Comparison of ENCODE assay signal across 1 cellular context in the genomic region with DNA sequence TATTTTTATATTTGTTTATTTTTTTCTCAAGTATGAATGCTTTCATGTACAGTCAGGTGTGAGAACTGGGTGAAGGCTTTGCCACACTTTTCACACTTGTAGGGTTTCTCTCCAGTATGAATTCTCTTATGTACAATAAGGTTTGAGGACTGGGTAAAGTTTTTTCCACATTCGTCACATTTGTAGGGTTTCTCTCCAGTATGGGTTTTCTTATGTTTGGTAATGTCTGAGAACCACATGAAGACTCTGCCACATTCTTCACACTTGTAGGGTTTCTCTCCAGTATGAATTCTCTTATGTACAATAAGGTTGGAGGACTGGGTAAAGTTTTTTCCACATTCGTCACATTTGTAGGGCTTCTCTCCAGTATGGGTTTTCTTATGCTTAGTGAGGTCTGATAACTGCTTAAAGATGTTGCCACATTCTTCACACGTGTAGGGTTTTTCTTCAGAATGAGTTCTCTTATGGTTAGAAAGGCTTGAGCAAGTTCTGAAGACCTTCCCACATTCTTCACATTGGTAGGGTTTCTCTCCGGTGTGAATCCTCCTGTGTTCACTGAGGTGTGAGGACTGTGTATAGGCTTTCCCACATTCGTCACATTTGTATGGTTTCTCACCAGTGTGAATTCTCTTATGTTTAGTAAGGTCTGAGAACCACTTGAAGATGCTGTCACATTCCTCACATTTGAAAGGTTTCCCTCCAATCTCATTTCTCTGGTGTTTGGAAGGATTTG.
TF ChIP-seq lines count a peak whose summit lies in the region.

No MANE protein-coding gene starts in this region.

TF ChIP-seq in HepG2, 621 proteins besides CTCF, POLR2A, EP300 and RAD21:
- TF ChIP-seq ZNF274 (CRISPR knock-in tag; IDR thresholded peaks at IDR 0.05): peak; percentile 98; the same call in 1 of the 2 replicates
- no peak for TF ChIP-seq ZNF33B (CRISPR knock-in tag; IDR thresholded peaks at IDR 0.05)
